Comparison of ENCODE assay signal across 21 cellular contexts in the genomic region with DNA sequence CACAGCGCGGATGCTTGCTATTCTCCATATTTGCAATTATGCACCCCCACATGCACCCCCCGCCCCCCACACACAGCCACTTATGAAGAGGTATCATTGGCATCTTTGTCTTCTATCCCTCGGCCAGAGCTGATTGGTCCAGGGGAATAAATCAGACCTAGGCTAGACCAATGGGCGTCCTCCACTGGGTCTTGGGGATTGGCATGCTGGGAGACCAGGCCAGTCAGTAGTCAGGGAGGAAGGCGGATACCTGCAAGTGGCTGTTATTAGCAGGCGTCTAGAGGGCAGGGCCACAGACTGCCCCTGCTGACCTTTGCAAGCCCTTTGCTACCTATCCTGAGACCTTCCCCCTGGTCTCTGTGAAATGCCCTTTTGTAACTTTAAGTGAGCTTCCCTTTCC. TPM values are rescaled to one million over a fixed set of nuclear protein-coding genes. Genes with fewer than 3 reads are reported as not detected.
"Had no signal": no experiment of that assay in that cellular context is flagged by ENCODE, and none has a peak within 500 bp of the region (broad histone marks: within the 10 kb centered on the region; RNA-seq: fewer than 3 reads in every experiment).

No MANE protein-coding gene starts in this region.

- H3K27ac ChIP-seq: cardiac muscle cell, neural progenitor cell, testis had no signal

- H3K4me1 ChIP-seq: neural progenitor cell, testis had no signal

- FAIRE-seq: endometrium, TTC549 had no signal

- H3K9ac ChIP-seq: neural progenitor cell had no signal

- H3K4me3 ChIP-seq: cardiac muscle cell, heart right ventricle, left ventricle myocardium inferior, neural progenitor cell, testis had no signal

- DNase-seq: activated CD4-positive, alpha-beta T cell treated with anti-CD3 and anti-CD28 coated beads, Interleukin-2, amount 50 U/mL, for 4 hours; activated CD8-positive, alpha-beta memory T cell treated with anti-CD3 and anti-CD28 coated beads for 24 hours; activated CD8-positive, alpha-beta memory T cell treated with anti-CD3 and anti-CD28 coated beads, Interleukin-2, amount 50 U/mL, for 4 hours; activated naive CD4-positive, alpha-beta T cell; activated T-cell treated with anti-CD3 and anti-CD28 coated beads, Interleukin-2, amount 50 U/mL, for 24 hours; amniotic stem cell; cortex of kidney; heart right ventricle; immature natural killer cell; kidney glomerular epithelial cell; left ventricle myocardium inferior; stimulated activated CD4-positive, alpha-beta T cell treated with anti-CD3 and anti-CD28 coated beads, Interleukin-2, amount 100 ng/mL, for 48 hours; stimulated activated CD8-positive, alpha-beta memory T cell treated with anti-CD3 and anti-CD28 coated beads, Interleukin-4, amount 100 ng/mL, for 48 hours; stimulated activated naive B cell treated with anti-CD40 and anti-IgM and Interleukin-4, amounts not matched to agents 10 μg/mL and 1 μg/mL and 100 μg/mL, for 72 hours; T-cell; testis had no signal

- H3K36me3 ChIP-seq: cardiac muscle cell, neural progenitor cell had no signal

- ATAC-seq: heart right ventricle; naive thymus-derived CD8-positive, alpha-beta T cell; stimulated activated naive B cell treated with anti-CD40 and anti-IgM and Interleukin-4, amounts not matched to agents 10 μg/mL and 1 μg/mL and 100 μg/mL, for 72 hours; T-cell had no signal

- H3K9me3 ChIP-seq: heart right ventricle, left ventricle myocardium inferior, testis had no signal

- H3K27me3 ChIP-seq: cardiac muscle cell, heart right ventricle, neural progenitor cell, testis had no signal

RNA-seq across cellular contexts. Expression of gene ATOH8, which starts 30.0 kb away (rescaled TPM):
- total RNA-seq: naive thymus-derived CD8-positive, alpha-beta T cell had no signal
- polyA plus RNA-seq: immature natural killer cell; naive thymus-derived CD8-positive, alpha-beta T cell had no signal
